In genomic region chr17:48356866-48357265, GRCh38 we compare ENCODE assay signal across 30 cellular contexts.
"Had no signal": no experiment of that assay in that cellular context is flagged by ENCODE, and none has a peak within 500 bp of the region (broad histone marks: within the 10 kb centered on the region; RNA-seq: fewer than 3 reads in every experiment).

No MANE protein-coding gene starts in this region.

- H3K4me3 ChIP-seq: pancreas, prostate gland, right lobe of liver, sigmoid colon, suprapubic skin, testis, tibial nerve, upper lobe of left lung, vagina had no signal

- H3K27me3 ChIP-seq: right lobe of liver, testis, upper lobe of left lung, vagina had no signal

- H3K9me3 ChIP-seq: neutrophil, pancreas, prostate gland, right lobe of liver, sigmoid colon, suprapubic skin, testis, tibial nerve, upper lobe of left lung, vagina had no signal

- H3K4me1 ChIP-seq: pancreas, prostate gland, right lobe of liver, sigmoid colon, suprapubic skin, testis, tibial nerve, upper lobe of left lung, vagina had no signal

- H3K4me3 Mint-ChIP-seq: naive thymus-derived CD8-positive, alpha-beta T cell; natural killer cell treated with Interleukin-12 subunit alpha and Interleukin-12 subunit beta and Interleukin-15 and Interleukin-18, amount 100 ng/mL, for 72 hours; nephron progenitor cell; neural crest cell; stimulated activated memory B cell treated with anti-CD40 and anti-IgM and Interleukin-4, amounts not matched to agents 10 μg/mL and 1 μg/mL and 100 μg/mL, for 72 hours; stimulated activated naive CD8-positive, alpha-beta T cell treated with anti-CD3 and anti-CD28 coated beads, Interleukin-15, amount 100 ng/mL, for 72 hours had no signal

- ATAC-seq: naive thymus-derived CD8-positive, alpha-beta T cell; natural killer cell treated with Interleukin-12 subunit alpha and Interleukin-12 subunit beta and Interleukin-15 and Interleukin-18, amount 100 ng/mL, for 72 hours; pancreas; right cardiac atrium; right lobe of liver; stimulated activated memory B cell treated with anti-CD40 and anti-IgM and Interleukin-4, amounts not matched to agents 10 μg/mL and 1 μg/mL and 100 μg/mL, for 72 hours; stimulated activated naive CD8-positive, alpha-beta T cell treated with anti-CD3 and anti-CD28 coated beads, Interleukin-15, amount 100 ng/mL, for 72 hours; stimulated activated naive CD8-positive, alpha-beta T cell treated with anti-CD3 and anti-CD28 coated beads, Interleukin-15, Interleukin-2, amounts not matched to agents 100 U/mL and 50 U/mL, for 24 hours had no signal

- H3K36me3 ChIP-seq: neutrophil, pancreas, prostate gland, right lobe of liver, sigmoid colon, suprapubic skin, tibial nerve, upper lobe of left lung, vagina had no signal

- H3K4me1 Mint-ChIP-seq: neural crest cell; stimulated activated memory B cell treated with anti-CD40 and anti-IgM and Interleukin-4, amounts not matched to agents 10 μg/mL and 1 μg/mL and 100 μg/mL, for 72 hours had no signal

- H3K27ac ChIP-seq: neutrophil, pancreas, prostate gland, right lobe of liver, sigmoid colon, suprapubic skin, testis, tibial nerve, upper lobe of left lung, vagina had no signal

- H3K27me3 Mint-ChIP-seq: naive thymus-derived CD8-positive, alpha-beta T cell; natural killer cell treated with Interleukin-12 subunit alpha and Interleukin-12 subunit beta and Interleukin-15 and Interleukin-18, amount 100 ng/mL, for 72 hours; stimulated activated naive CD8-positive, alpha-beta T cell treated with anti-CD3 and anti-CD28 coated beads, Interleukin-15, amount 100 ng/mL, for 72 hours had no signal

- H3K36me3 Mint-ChIP-seq: natural killer cell treated with Interleukin-12 subunit alpha and Interleukin-12 subunit beta and Interleukin-15 and Interleukin-18, amount 100 ng/mL, for 72 hours; stimulated activated memory B cell treated with anti-CD40 and anti-IgM and Interleukin-4, amounts not matched to agents 10 μg/mL and 1 μg/mL and 100 μg/mL, for 72 hours had no signal

- H3K9me3 Mint-ChIP-seq: naive thymus-derived CD8-positive, alpha-beta T cell; natural killer cell treated with Interleukin-12 subunit alpha and Interleukin-12 subunit beta and Interleukin-15 and Interleukin-18, amount 100 ng/mL, for 72 hours; nephron progenitor cell; neural crest cell; stimulated activated memory B cell treated with anti-CD40 and anti-IgM and Interleukin-4, amounts not matched to agents 10 μg/mL and 1 μg/mL and 100 μg/mL, for 72 hours; stimulated activated naive CD8-positive, alpha-beta T cell treated with anti-CD3 and anti-CD28 coated beads, Interleukin-15, amount 100 ng/mL, for 72 hours had no signal

- DNase-seq: naive thymus-derived CD8-positive, alpha-beta T cell; nephron progenitor cell; nucleus accumbens; pancreas; retina; right cardiac atrium; right lobe of liver; sigmoid colon; small intestine; stimulated activated CD4-positive, alpha-beta T cell treated with anti-CD3 and anti-CD28 coated beads, Interleukin-12 subunit alpha, Interleukin-12 subunit beta, amount 100 ng/mL, for 4 hours; stimulated activated CD4-positive, alpha-beta T cell treated with anti-CD3 and anti-CD28 coated beads, Interleukin-1b, Interleukin-23, amount 100 ng/mL, for 48 hours; stimulated activated CD4-positive, alpha-beta T cell treated with anti-CD3 and anti-CD28 coated beads, Interleukin-4, amount 100 ng/mL, for 1 hour; stimulated activated CD4-positive, alpha-beta T cell treated with anti-CD3 and anti-CD28 coated beads, Interleukin-4, amount 100 ng/mL, for 4 hours; stimulated activated CD8-positive, alpha-beta memory T cell treated with anti-CD3 and anti-CD28 coated beads, Interleukin-4, amount 100 ng/mL, for 48 hours; stimulated activated naive CD4-positive, alpha-beta T cell; stimulated activated naive CD8-positive, alpha-beta T cell treated with anti-CD3 and anti-CD28 coated beads, Interleukin-15, amount 100 ng/mL, for 72 hours; stimulated activated naive CD8-positive, alpha-beta T cell treated with anti-CD3 and anti-CD28 coated beads, Interleukin-15, Interleukin-2, amounts not matched to agents 100 U/mL and 50 U/mL, for 24 hours; substantia nigra; testis; trophoblast cell; upper lobe of left lung had no signal

- H3K27ac Mint-ChIP-seq: natural killer cell treated with Interleukin-12 subunit alpha and Interleukin-12 subunit beta and Interleukin-15 and Interleukin-18, amount 100 ng/mL, for 72 hours; nephron progenitor cell; stimulated activated memory B cell treated with anti-CD40 and anti-IgM and Interleukin-4, amounts not matched to agents 10 μg/mL and 1 μg/mL and 100 μg/mL, for 72 hours; stimulated activated naive CD8-positive, alpha-beta T cell treated with anti-CD3 and anti-CD28 coated beads, Interleukin-15, amount 100 ng/mL, for 72 hours had no signal

- FAIRE-seq: pancreas, small intestine, urothelium cell line had no signal
